Comparison of ENCODE assay signal across 10 cellular contexts in the genomic region with DNA sequence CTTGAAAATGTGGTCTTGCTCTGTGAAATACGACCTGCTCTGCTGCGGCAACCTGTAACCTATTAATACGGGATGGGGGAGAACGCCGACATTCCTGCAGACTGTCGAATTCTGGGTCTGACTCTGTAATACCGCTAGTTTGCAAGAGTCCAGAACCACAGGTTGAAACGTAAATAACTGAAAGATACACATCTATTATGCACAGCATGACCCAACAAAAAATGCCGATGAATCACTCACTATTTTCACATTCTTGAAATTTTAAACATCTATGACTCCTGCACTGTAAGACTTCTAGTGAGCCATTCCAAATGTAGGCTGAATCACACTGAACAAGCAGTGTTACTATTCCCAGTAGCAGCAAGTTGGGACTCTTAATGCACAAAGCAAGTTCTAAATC. TPM values are rescaled to one million over a fixed set of nuclear protein-coding genes. Genes with fewer than 3 reads are reported as not detected.
DNase-seq lines count a peak whose midpoint lies in the region; ATAC-seq, FAIRE-seq and TF ChIP-seq lines count a peak whose summit lies in the region.
"Had no signal": no experiment of that assay in that cellular context is flagged by ENCODE, and none has a peak within 500 bp of the region (broad histone marks: within the 10 kb centered on the region; RNA-seq: fewer than 3 reads in every experiment).

No MANE protein-coding gene starts in this region.

- TF ChIP-seq EP300 in HepG2 (IDR thresholded peaks at IDR 0.05; ENCODE audit: low read depth in 2 of 2, low read length in 2 of 2) = no peak
- no peak for TF ChIP-seq EP300 in HepG2 (CRISPR knock-in tag; IDR thresholded peaks at IDR 0.05; ENCODE audit: borderline replicate concordance)

- 89% methylated on average over 9 of the region's 9 CpGs for WGBS in HepG2 (ENCODE audit: low lambda C conversion rate)
- WGBS in right lobe of liver (ENCODE audit: insufficient coverage, low coverage, low lambda C conversion rate, missing lambda C conversion rate) = 95% methylated on average over 9 of the region's 9 CpGs

- H2AFZ ChIP-seq in HepG2 (ENCODE audit: low read length) = no peak overlapping the region

- H3K9me3 Mint-ChIP-seq in stimulated activated naive CD8-positive, alpha-beta T cell treated with anti-CD3 and anti-CD28 coated beads, Interleukin-15, amount 100 ng/mL, for 72 hours = no peaks in the 10 kb centered on the region
- H3K9me3 Mint-ChIP-seq in activated T-helper 2 cell treated with anti-CD3 and anti-CD28 coated beads, Interferon-gamma antibody, Interleukin-2, Interleukin-4, amounts not matched to agents 10 μg/mL and 5 μg/mL and 100 μg/mL, durations not matched to agents 14 hours and 24 hours and 36 hours = no peaks in the 10 kb centered on the region

- H3K4me1 ChIP-seq in HepG2 (ENCODE audit: insufficient read depth, low read length) = peaks cover 2% of the 10 kb centered on the region; the same call in 1 of the 2 replicates
- no peaks in the 10 kb centered on the region for H3K4me1 ChIP-seq in right lobe of liver

- H3K27me3 ChIP-seq in HepG2 (ENCODE audit: control insufficient read depth in 1 of 2, insufficient read depth in 2 of 2, low read length in 2 of 2) (no peaks in the 10 kb centered on the region), right lobe of liver (no peaks in the 10 kb centered on the region)
- H3K27me3 ChIP-seq: tibial artery had no signal

- DNase-seq in HepG2 (ENCODE audit: low spot score) (no peak), right lobe of liver (no peak), astrocyte of the spinal cord (ENCODE audit: low read depth, low spot score) (peak; percentile 98), islet precursor cell (peak; percentile 71), cerebellar nuclear complex (lab: John Stamatoyannopoulos, UW) (no peak)
- no peak for DNase-seq in stimulated activated naive CD8-positive, alpha-beta T cell treated with anti-CD3 and anti-CD28 coated beads, Interleukin-15, amount 100 ng/mL, for 72 hours
- DNase-seq in activated T-helper 2 cell treated with anti-CD3 and anti-CD28 coated beads, Interferon-gamma antibody, Interleukin-2, Interleukin-4, amounts not matched to agents 10 μg/mL and 5 μg/mL and 100 μg/mL, durations not matched to agents 14 hours and 24 hours and 36 hours (ENCODE audit: low spot score) = no peak
- DNase-seq: stimulated activated CD4-positive, alpha-beta T cell treated with anti-CD3 and anti-CD28 coated beads, Interleukin-4, amount 100 ng/mL, for 4 hours; tibial artery had no signal

- H3K4me2 ChIP-seq in HepG2 (ENCODE audit: low read depth, low read length) = no peak overlapping the region

- no peak for TF ChIP-seq RAD21 in HepG2 (CRISPR knock-in tag; IDR thresholded peaks at IDR 0.05)

- no peaks in the 10 kb centered on the region for H4K20me1 ChIP-seq in HepG2 (ENCODE audit: insufficient read depth, low read length)

- H3K27ac Mint-ChIP-seq in stimulated activated naive CD8-positive, alpha-beta T cell treated with anti-CD3 and anti-CD28 coated beads, Interleukin-15, amount 100 ng/mL, for 72 hours = no peak overlapping the region
- no peak overlapping the region for H3K27ac Mint-ChIP-seq in activated T-helper 2 cell treated with anti-CD3 and anti-CD28 coated beads, Interferon-gamma antibody, Interleukin-2, Interleukin-4, amounts not matched to agents 10 μg/mL and 5 μg/mL and 100 μg/mL, durations not matched to agents 14 hours and 24 hours and 36 hours

- no peaks in the 10 kb centered on the region for H3K27me3 Mint-ChIP-seq in stimulated activated naive CD8-positive, alpha-beta T cell treated with anti-CD3 and anti-CD28 coated beads, Interleukin-15, amount 100 ng/mL, for 72 hours
- H3K27me3 Mint-ChIP-seq in activated T-helper 2 cell treated with anti-CD3 and anti-CD28 coated beads, Interferon-gamma antibody, Interleukin-2, Interleukin-4, amounts not matched to agents 10 μg/mL and 5 μg/mL and 100 μg/mL, durations not matched to agents 14 hours and 24 hours and 36 hours (ENCODE audit: low read depth) = no peaks in the 10 kb centered on the region

- CTCF ChIA-PET in HepG2 (lab: Yijun Ruan, JAX; ENCODE audit: low intra/inter-chr PET ratio, low total read pairs) = no interaction called here

- H3K27ac ChIP-seq in HepG2 (ENCODE audit: extremely low read length, insufficient read depth, low read length) = no peak overlapping the region
- H3K27ac ChIP-seq in right lobe of liver = no peak overlapping the region
- H3K27ac ChIP-seq: tibial artery had no signal

- in situ Hi-C loops in HepG2 (cut with HindIII; ENCODE audit: extremely low pct_ligation_motif_present, low pct_unique_long_range_greater_than_20kb) = no loop called here
- in situ Hi-C loops in astrocyte of the spinal cord (cut with HindIII; ENCODE audit: low sequenced_read_pairs) = no loop called here

- H3K36me3 Mint-ChIP-seq in activated T-helper 2 cell treated with anti-CD3 and anti-CD28 coated beads, Interferon-gamma antibody, Interleukin-2, Interleukin-4, amounts not matched to agents 10 μg/mL and 5 μg/mL and 100 μg/mL, durations not matched to agents 14 hours and 24 hours and 36 hours (ENCODE audit: low read depth) = peaks cover 48% of the 10 kb centered on the region

- H3K4me3 Mint-ChIP-seq in stimulated activated naive CD8-positive, alpha-beta T cell treated with anti-CD3 and anti-CD28 coated beads, Interleukin-15, amount 100 ng/mL, for 72 hours = no peak overlapping the region
- H3K4me3 Mint-ChIP-seq in activated T-helper 2 cell treated with anti-CD3 and anti-CD28 coated beads, Interferon-gamma antibody, Interleukin-2, Interleukin-4, amounts not matched to agents 10 μg/mL and 5 μg/mL and 100 μg/mL, durations not matched to agents 14 hours and 24 hours and 36 hours (ENCODE audit: low read depth) = no peak overlapping the region

- no peaks in the 10 kb centered on the region for H3K79me2 ChIP-seq in HepG2 (ENCODE audit: insufficient read depth, low read length)

- TF ChIP-seq POLR2A in HepG2 (IDR thresholded peaks at IDR 0.05; ENCODE audit: insufficient read depth in 1 of 2, low read depth in 2 of 2, low read length in 2 of 2) (no peak), right lobe of liver (IDR thresholded peaks at IDR 0.05) (no peak)

- intact Hi-C loops in HepG2 (cut with micrococcal nuclease; ENCODE audit: unreplicated experiment) (no loop called here), right lobe of liver (cut with DNase I) (no loop called here)
- intact Hi-C loops in activated T-helper 2 cell treated with anti-CD3 and anti-CD28 coated beads, Interferon-gamma antibody, Interleukin-2, Interleukin-4, amounts not matched to agents 10 μg/mL and 5 μg/mL and 100 μg/mL, durations not matched to agents 14 hours and 24 hours and 36 hours (cut with micrococcal nuclease) = no loop called here

- ATAC-seq in HepG2 (no peak), right lobe of liver (no peak), HG03520 (IDR thresholded peaks at IDR 0.05; ENCODE audit: unreplicated experiment) (no peak)
- no peak for ATAC-seq in stimulated activated naive CD8-positive, alpha-beta T cell treated with anti-CD3 and anti-CD28 coated beads, Interleukin-15, amount 100 ng/mL, for 72 hours

- no peaks in the 10 kb centered on the region for H3K4me1 Mint-ChIP-seq in stimulated activated naive CD8-positive, alpha-beta T cell treated with anti-CD3 and anti-CD28 coated beads, Interleukin-15, amount 100 ng/mL, for 72 hours
- H3K4me1 Mint-ChIP-seq in activated T-helper 2 cell treated with anti-CD3 and anti-CD28 coated beads, Interferon-gamma antibody, Interleukin-2, Interleukin-4, amounts not matched to agents 10 μg/mL and 5 μg/mL and 100 μg/mL, durations not matched to agents 14 hours and 24 hours and 36 hours (ENCODE audit: low read depth) = no peaks in the 10 kb centered on the region

- no peak overlapping the region for H3K4me3 ChIP-seq in HepG2 (replicated peaks in 1 of 3; ENCODE audit: insufficient read depth in 1 of 3, low read depth in 2 of 3, low read length in 3 of 3)
- no peak overlapping the region for H3K4me3 ChIP-seq in right lobe of liver
- H3K4me3 ChIP-seq in astrocyte of the spinal cord (ENCODE audit: low read depth, low read length) = no peak overlapping the region
- H3K4me3 ChIP-seq: tibial artery had no signal

- H3K9me3 ChIP-seq in HepG2 (ENCODE audit: low read length) (no peaks in the 10 kb centered on the region), right lobe of liver (no peaks in the 10 kb centered on the region)
- H3K9me3 ChIP-seq: tibial artery had no signal

- H3K36me3 ChIP-seq in HepG2 (replicated peaks in 1 of 2; ENCODE audit: control insufficient read depth in 1 of 2, insufficient read depth in 2 of 2, low read length in 2 of 2) (peaks cover 15 to 66% of the 10 kb centered on the region in 2 experiments; a peak in 4 of 5 replicates), right lobe of liver (peaks cover 0 to 57% (median 12%) of the 10 kb centered on the region in 4 donors)

- FAIRE-seq in HepG2 (lab: Jason Lieb, UNC) = no peak

- POLR2A ChIA-PET in HepG2 (lab: Yijun Ruan, JAX) = no interaction called here

- H3K9ac ChIP-seq in HepG2 (ENCODE audit: insufficient read depth, low read depth, low read length) = no peak overlapping the region

- TF ChIP-seq CTCF in HepG2 (CRISPR knock-in tag; IDR thresholded peaks at IDR 0.05) = no peak
- TF ChIP-seq CTCF in right lobe of liver (IDR thresholded peaks at IDR 0.05) = no peak
- no peak for TF ChIP-seq CTCF in astrocyte of the spinal cord (IDR thresholded peaks at IDR 0.05; ENCODE audit: low read depth, low read length)

- no TSS peak for BruUV-seq in HepG2 (replicated peaks; lab: Mats Ljungman, UMichigan)

RNA-seq across cellular contexts. Expression of a gene that starts 20.4 kb away (rescaled TPM):
- 17.3 and 21.8 TPM in 2 replicates for total RNA-seq in HepG2 (2016; rRNA removed; fragmentation: Illumina TruSeq; extraction: Trizol)
- total RNA-seq in HepG2 (2016; cell fraction: cytosol; rRNA removed; fragmentation: Illumina TruSeq; extraction: Trizol; ENCODE audit: low read depth) = 8.1 and 10.4 TPM in 2 replicates
- 17.9 and 18.2 TPM in 2 replicates for total RNA-seq in HepG2 (2016; cell fraction: insoluble cytoplasmic fraction; rRNA removed; fragmentation: Illumina TruSeq; extraction: Trizol)
- 6.2 and 7.3 TPM in 2 replicates for total RNA-seq in HepG2 (2016; cell fraction: membrane; rRNA removed; fragmentation: Illumina TruSeq; extraction: Trizol)
- total RNA-seq in HepG2 (2016; cell fraction: nucleus; rRNA removed; fragmentation: Illumina TruSeq; extraction: Trizol) = 13.4 and 15.3 TPM in 2 replicates
- 12.5 and 13.3 TPM in 2 replicates for polyA plus RNA-seq in HepG2 (2011; rRNA removed)
- 7.6 and 8.0 TPM in 2 replicates for polyA plus RNA-seq in HepG2 (2011; cell fraction: cytosol; rRNA removed)
- polyA plus RNA-seq in HepG2 (2011; cell fraction: nucleus; rRNA removed) = 10.5 and 11.7 TPM in 2 replicates
- polyA plus RNA-seq in HepG2 (2012) = 11.0 and 12.6 TPM in 2 replicates
- 1.3 and 1.4 TPM in 2 replicates for polyA plus RNA-seq in HepG2 (2016; cell fraction: cytosol; fragmentation: Illumina TruSeq; extraction: Trizol; ENCODE audit: low read depth)
- polyA plus RNA-seq in HepG2 (2016; cell fraction: insoluble cytoplasmic fraction; fragmentation: Illumina TruSeq; extraction: Trizol; ENCODE audit: low read depth) = 12.9 and 17.6 TPM in 2 replicates
- 3.0 and 3.4 TPM in 2 replicates for polyA plus RNA-seq in HepG2 (2016; cell fraction: membrane; fragmentation: Illumina TruSeq; extraction: Trizol; ENCODE audit: low read depth)
- polyA plus RNA-seq in HepG2 (2016; cell fraction: nucleus; fragmentation: Illumina TruSeq; extraction: Trizol; ENCODE audit: insufficient read depth, low read depth) = 18.7 and 20.8 TPM in 2 replicates
- polyA minus RNA-seq in HepG2 (2011; rRNA and poly(A)+ RNA removed; ENCODE audit: low replicate concordance) = 109 and 127 TPM in 2 replicates
- polyA minus RNA-seq in HepG2 (2011; cell fraction: cytosol; rRNA and poly(A)+ RNA removed) = 24.4 and 27.0 TPM in 2 replicates
- polyA minus RNA-seq in HepG2 (2011; cell fraction: nucleus; rRNA and poly(A)+ RNA removed) = 35.8 and 54.7 TPM in 2 replicates
- 10 to 100 TPM; 17.9 to 35.1 (median 28.2) TPM for total RNA-seq in right lobe of liver
- 84.9 and 86.1 TPM in 2 replicates for total RNA-seq in activated T-helper 2 cell treated with anti-CD3 and anti-CD28 coated beads, Interferon-gamma antibody, Interleukin-2, Interleukin-4, amounts not matched to agents 10 μg/mL and 5 μg/mL and 100 μg/mL, durations not matched to agents 14 hours and 24 hours and 36 hours

RNA-seq across cellular contexts. Expression of a gene that starts 38.2 kb away (rescaled TPM):
- total RNA-seq in HepG2 (2016; rRNA removed; fragmentation: Illumina TruSeq; extraction: Trizol) (16.5 and 25.2 TPM in 2 replicates), right lobe of liver (10 to 100 TPM in 1 of 6 experiments, 1 to 10 TPM in 3, under 1 TPM in 2; 0.59 to 11.5 (median 1.6) TPM)
- 11.6 and 12.3 TPM in 2 replicates for total RNA-seq in HepG2 (2016; cell fraction: cytosol; rRNA removed; fragmentation: Illumina TruSeq; extraction: Trizol; ENCODE audit: low read depth)
- 16.8 and 25.2 TPM in 2 replicates for total RNA-seq in HepG2 (2016; cell fraction: insoluble cytoplasmic fraction; rRNA removed; fragmentation: Illumina TruSeq; extraction: Trizol)
- 24.8 and 30.1 TPM in 2 replicates for total RNA-seq in HepG2 (2016; cell fraction: membrane; rRNA removed; fragmentation: Illumina TruSeq; extraction: Trizol)
- 22.5 and 29.8 TPM in 2 replicates for total RNA-seq in HepG2 (2016; cell fraction: nucleus; rRNA removed; fragmentation: Illumina TruSeq; extraction: Trizol)
- 46.6 and 53.8 TPM in 2 replicates for polyA plus RNA-seq in HepG2 (2011; rRNA removed)
- polyA plus RNA-seq in HepG2 (2011; cell fraction: cytosol; rRNA removed) = 55.4 and 57.8 TPM in 2 replicates
- polyA plus RNA-seq in HepG2 (2011; cell fraction: nucleus; rRNA removed) = 29.5 and 29.7 TPM in 2 replicates
- 28.7 and 29.6 TPM in 2 replicates for polyA plus RNA-seq in HepG2 (2012)
- polyA plus RNA-seq in HepG2 (2016; cell fraction: cytosol; fragmentation: Illumina TruSeq; extraction: Trizol; ENCODE audit: low read depth) = 16.6 and 21.9 TPM in 2 replicates
- polyA plus RNA-seq in HepG2 (2016; cell fraction: insoluble cytoplasmic fraction; fragmentation: Illumina TruSeq; extraction: Trizol; ENCODE audit: low read depth) = 21.1 and 27.9 TPM in 2 replicates
- 30.8 and 33.2 TPM in 2 replicates for polyA plus RNA-seq in HepG2 (2016; cell fraction: membrane; fragmentation: Illumina TruSeq; extraction: Trizol; ENCODE audit: low read depth)
- polyA plus RNA-seq in HepG2 (2016; cell fraction: nucleus; fragmentation: Illumina TruSeq; extraction: Trizol; ENCODE audit: insufficient read depth, low read depth) = 48.5 and 49.8 TPM in 2 replicates
- 112 and 176 TPM in 2 replicates for polyA minus RNA-seq in HepG2 (2011; rRNA and poly(A)+ RNA removed; ENCODE audit: low replicate concordance)
- polyA minus RNA-seq in HepG2 (2011; cell fraction: cytosol; rRNA and poly(A)+ RNA removed) = 36.8 and 39.7 TPM in 2 replicates
- polyA minus RNA-seq in HepG2 (2011; cell fraction: nucleus; rRNA and poly(A)+ RNA removed) = 18.0 and 23.5 TPM in 2 replicates
- total RNA-seq in activated T-helper 2 cell treated with anti-CD3 and anti-CD28 coated beads, Interferon-gamma antibody, Interleukin-2, Interleukin-4, amounts not matched to agents 10 μg/mL and 5 μg/mL and 100 μg/mL, durations not matched to agents 14 hours and 24 hours and 36 hours = 38.1 and 41.0 TPM in 2 replicates

RNA-seq across cellular contexts. Expression of a gene that starts 57.8 kb away (rescaled TPM):
- 22.7 and 28.2 TPM in 2 replicates for total RNA-seq in HepG2 (2016; rRNA removed; fragmentation: Illumina TruSeq; extraction: Trizol)
- total RNA-seq in HepG2 (2016; cell fraction: cytosol; rRNA removed; fragmentation: Illumina TruSeq; extraction: Trizol; ENCODE audit: low read depth) = 1.6 and 2.8 TPM in 2 replicates
- total RNA-seq in HepG2 (2016; cell fraction: insoluble cytoplasmic fraction; rRNA removed; fragmentation: Illumina TruSeq; extraction: Trizol) = 23.2 and 25.6 TPM in 2 replicates
- 7.3 and 7.8 TPM in 2 replicates for total RNA-seq in HepG2 (2016; cell fraction: membrane; rRNA removed; fragmentation: Illumina TruSeq; extraction: Trizol)
- 14.5 and 15.4 TPM in 2 replicates for total RNA-seq in HepG2 (2016; cell fraction: nucleus; rRNA removed; fragmentation: Illumina TruSeq; extraction: Trizol)
- polyA plus RNA-seq in HepG2 (2011; rRNA removed) = 10.8 and 13.6 TPM in 2 replicates
- 5.1 and 7.0 TPM in 2 replicates for polyA plus RNA-seq in HepG2 (2011; cell fraction: cytosol; rRNA removed)
- polyA plus RNA-seq in HepG2 (2011; cell fraction: nucleus; rRNA removed) = 15.7 and 16.5 TPM in 2 replicates
- 10.4 and 10.6 TPM in 2 replicates for polyA plus RNA-seq in HepG2 (2012)
- polyA plus RNA-seq in HepG2 (2016; cell fraction: cytosol; fragmentation: Illumina TruSeq; extraction: Trizol; ENCODE audit: low read depth) = 0.83 and 1.1 TPM in 2 replicates
- polyA plus RNA-seq in HepG2 (2016; cell fraction: insoluble cytoplasmic fraction; fragmentation: Illumina TruSeq; extraction: Trizol; ENCODE audit: low read depth) = 18.5 and 22.6 TPM in 2 replicates
- polyA plus RNA-seq in HepG2 (2016; cell fraction: membrane; fragmentation: Illumina TruSeq; extraction: Trizol; ENCODE audit: low read depth) = 2.1 and 3.2 TPM in 2 replicates
- polyA plus RNA-seq in HepG2 (2016; cell fraction: nucleus; fragmentation: Illumina TruSeq; extraction: Trizol; ENCODE audit: insufficient read depth, low read depth) = 17.5 and 17.6 TPM in 2 replicates
- polyA minus RNA-seq in HepG2 (2011; rRNA and poly(A)+ RNA removed; ENCODE audit: low replicate concordance) = 30.3 and 134 TPM in 2 replicates
- 6.5 and 6.9 TPM in 2 replicates for polyA minus RNA-seq in HepG2 (2011; cell fraction: cytosol; rRNA and poly(A)+ RNA removed)
- 9.9 and 11.6 TPM in 2 replicates for polyA minus RNA-seq in HepG2 (2011; cell fraction: nucleus; rRNA and poly(A)+ RNA removed)
- total RNA-seq in right lobe of liver = 10 to 100 TPM in 1 of 6 experiments, 1 to 10 TPM in 5; 7.1 to 10.1 (median 8.0) TPM
- 62.8 and 64.2 TPM in 2 replicates for total RNA-seq in activated T-helper 2 cell treated with anti-CD3 and anti-CD28 coated beads, Interferon-gamma antibody, Interleukin-2, Interleukin-4, amounts not matched to agents 10 μg/mL and 5 μg/mL and 100 μg/mL, durations not matched to agents 14 hours and 24 hours and 36 hours

Comparison
In these comparisons a context has a peak if more than half of its experiments do, and no peak if none do; other contexts are left out.
1. DNase-seq: peak in astrocyte of the spinal cord (single experiment) and islet precursor cell (single experiment); none in HepG2 (single experiment), right lobe of liver (0 of 3), stimulated activated naive CD8-positive, alpha-beta T cell treated with anti-CD3 and anti-CD28 coated beads, Interleukin-15, amount 100 ng/mL, for 72 hours (0 of 2), cerebellar nuclear complex (0 of 2) and activated T-helper 2 cell treated with anti-CD3 and anti-CD28 coated beads, Interferon-gamma antibody, Interleukin-2, Interleukin-4, amounts not matched to agents 10 μg/mL and 5 μg/mL and 100 μg/mL, durations not matched to agents 14 hours and 24 hours and 36 hours (single experiment).